ENCODE assay signal across 25 cellular contexts in genomic region chr2:35819053-35819452, GRCh38.
"Had no signal": no experiment of that assay in that cellular context is flagged by ENCODE, and none has a peak within 500 bp of the region (broad histone marks: within the 10 kb centered on the region; RNA-seq: fewer than 3 reads in every experiment).

No MANE protein-coding gene starts in this region.

- FAIRE-seq: islet of Langerhans had no signal

- H3K4me2 ChIP-seq: smooth muscle cell had no signal

- H3K27ac Mint-ChIP-seq: immature natural killer cell; naive B cell; natural killer cell; progenitor cell of endocrine pancreas; stimulated activated memory B cell treated with anti-CD40 and anti-IgM and Interleukin-4, amounts not matched to agents 10 μg/mL and 1 μg/mL and 100 μg/mL, for 72 hours; stimulated activated naive CD8-positive, alpha-beta T cell treated with anti-CD3 and anti-CD28 coated beads, Interleukin-15, amount 100 ng/mL, for 72 hours; type B pancreatic cell had no signal

- H3K4me3 Mint-ChIP-seq: immature natural killer cell; naive B cell; natural killer cell; stimulated activated memory B cell treated with anti-CD40 and anti-IgM and Interleukin-4, amounts not matched to agents 10 μg/mL and 1 μg/mL and 100 μg/mL, for 72 hours; stimulated activated naive CD8-positive, alpha-beta T cell treated with anti-CD3 and anti-CD28 coated beads, Interleukin-15, amount 100 ng/mL, for 72 hours; type B pancreatic cell had no signal

- ATAC-seq: left colon; natural killer cell; right lobe of liver; stimulated activated memory B cell treated with anti-CD40 and anti-IgM and Interleukin-4, amounts not matched to agents 10 μg/mL and 1 μg/mL and 100 μg/mL, for 72 hours; stimulated activated naive CD8-positive, alpha-beta T cell treated with anti-CD3 and anti-CD28 coated beads, Interleukin-15, amount 100 ng/mL, for 72 hours had no signal

- H3K4me1 Mint-ChIP-seq: immature natural killer cell; naive B cell; natural killer cell; stimulated activated memory B cell treated with anti-CD40 and anti-IgM and Interleukin-4, amounts not matched to agents 10 μg/mL and 1 μg/mL and 100 μg/mL, for 72 hours; stimulated activated naive CD8-positive, alpha-beta T cell treated with anti-CD3 and anti-CD28 coated beads, Interleukin-15, amount 100 ng/mL, for 72 hours had no signal

- H3K27ac ChIP-seq: left ventricle myocardium inferior, ovary, right atrium auricular region, right lobe of liver, tibial nerve, uterus had no signal

- H3K9me3 ChIP-seq: left ventricle myocardium inferior, ovary, right atrium auricular region, right lobe of liver, tibial nerve, uterus had no signal

- H3K27me3 Mint-ChIP-seq: naive B cell; stimulated activated memory B cell treated with anti-CD40 and anti-IgM and Interleukin-4, amounts not matched to agents 10 μg/mL and 1 μg/mL and 100 μg/mL, for 72 hours had no signal

- H3K27me3 ChIP-seq: ovary, right atrium auricular region, right lobe of liver, tibial nerve, uterus had no signal

- H3K4me3 ChIP-seq: left ventricle myocardium inferior, lung, ovary, right atrium auricular region, right lobe of liver, smooth muscle cell, tibial nerve, uterus had no signal

- H3K4me1 ChIP-seq: left ventricle myocardium inferior, right atrium auricular region, right lobe of liver, tibial nerve, uterus had no signal

- H3K36me3 Mint-ChIP-seq: immature natural killer cell; naive B cell; natural killer cell; stimulated activated memory B cell treated with anti-CD40 and anti-IgM and Interleukin-4, amounts not matched to agents 10 μg/mL and 1 μg/mL and 100 μg/mL, for 72 hours; type B pancreatic cell had no signal

- H3K36me3 ChIP-seq: left ventricle myocardium inferior, ovary, right atrium auricular region, right lobe of liver, tibial nerve, uterus had no signal

- DNase-seq: hypothalamus; immature natural killer cell; kidney; left colon; left ventricle myocardium inferior; naive B cell; natural killer cell; ovary; right lobe of liver; stimulated activated CD4-positive, alpha-beta T cell treated with anti-CD3 and anti-CD28 coated beads, Interleukin-1b, Interleukin-23, amount 100 ng/mL, for 48 hours; stimulated activated CD4-positive, alpha-beta T cell treated with anti-CD3 and anti-CD28 coated beads, Interleukin-2, amount 100 ng/mL, for 48 hours; stimulated activated CD4-positive, alpha-beta T cell treated with anti-CD3 and anti-CD28 coated beads, Interleukin-4, amount 100 ng/mL, for 4 hours; stimulated activated CD8-positive, alpha-beta memory T cell treated with anti-CD3 and anti-CD28 coated beads, Interleukin-4, amount 100 ng/mL, for 48 hours; stimulated activated naive CD4-positive, alpha-beta T cell treated with Interleukin-2 at 50 U/mL for 16 hours; stimulated activated naive CD8-positive, alpha-beta T cell treated with anti-CD3 and anti-CD28 coated beads, Interleukin-15, amount 100 ng/mL, for 72 hours; substantia nigra; uterus had no signal

- H3K9me3 Mint-ChIP-seq: natural killer cell, type B pancreatic cell had no signal
